8 cellular contexts compared by ENCODE assay signal in the genomic region with DNA sequence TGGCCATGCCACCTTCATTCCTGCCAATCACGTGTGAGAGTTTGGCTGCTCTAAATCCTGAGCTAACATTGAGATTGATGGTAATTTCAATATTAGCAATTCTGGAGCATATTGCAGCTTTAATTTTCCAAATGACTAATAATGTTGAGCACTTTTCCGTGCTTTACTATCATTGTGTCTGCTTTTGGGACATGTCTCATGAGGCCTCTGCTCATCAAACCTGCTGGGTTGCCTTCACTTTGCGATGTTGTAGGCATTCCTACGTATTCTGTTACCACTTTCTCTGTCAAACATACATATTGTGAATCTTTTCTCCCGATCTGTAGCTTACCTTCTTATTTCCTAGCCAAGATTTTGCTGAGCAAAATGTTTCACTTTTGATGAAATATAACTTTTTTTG.
"Had no signal": no experiment of that assay in that cellular context is flagged by ENCODE, and none has a peak within 500 bp of the region (broad histone marks: within the 10 kb centered on the region; RNA-seq: fewer than 3 reads in every experiment).

No MANE protein-coding gene starts in this region.

- H3K36me3 Mint-ChIP-seq: IgD-negative memory B cell had no signal

- FAIRE-seq: HepG2, HTR-8/SVneo, K562 had no signal

- H3K4me3 ChIP-seq: K562 had no signal

- H3K4me3 Mint-ChIP-seq: IgD-negative memory B cell had no signal

- H3K27ac Mint-ChIP-seq: IgD-negative memory B cell had no signal

- DNase-seq: IMR-90, KBM-7, KG1 had no signal

- H3K27ac ChIP-seq: HL-60 had no signal
